8 cellular contexts compared by ENCODE assay signal in genomic region chr11:106077609-106078517, GRCh38. TPM values are rescaled to one million over a fixed set of nuclear protein-coding genes. Genes with fewer than 3 reads are reported as not detected.
DNase-seq lines count a peak whose midpoint lies in the region; ATAC-seq and TF ChIP-seq lines count a peak whose summit lies in the region.

TSS of gene AASDHPPT (plus strand) at chr11:106077662. CDS start at chr11:106077711, 49 bp downstream.

- ATAC-seq in GM18498 (IDR thresholded peaks at IDR 0.05; ENCODE audit: unreplicated experiment) = peak; percentile 21
- ATAC-seq in HG02840 (IDR thresholded peaks at IDR 0.05; ENCODE audit: low FRiP score, unreplicated experiment) = peak; percentile 27
- peak; percentile 25 for ATAC-seq in Right ventricle myocardium inferior

- H3K27me3 ChIP-seq in BE2C = no peaks in the 10 kb centered on the region
- no peaks in the 10 kb centered on the region for H3K27me3 ChIP-seq in osteoblast (ENCODE audit: insufficient read depth, low read length)

- H3K4me3 Mint-ChIP-seq in activated T-helper 1 cell treated with anti-CD3 and anti-CD28 coated beads, Interleukin-12 subunit alpha, Interleukin-12 subunit beta, Interleukin-2, Interleukin-4 antibody, amounts not matched to agents 30 ng/mL and 10 ng/mL and 1 ng/mL, durations not matched to agents 14 hours and 24 hours and 36 hours = peak within 1 kb of the TSS; percentile 96

- H3K4me1 ChIP-seq in BE2C (no peaks in the 10 kb centered on the region), osteoblast (ENCODE audit: insufficient read depth, low read length) (peaks cover 15% of the 10 kb centered on the region)

- DNase-seq in BE2C = peak; percentile 37
- DNase-seq in NCI-H187 treated with DMSO at 0.1 percent for 48 hours (lab: John Stamatoyannopoulos, UW) = peak; percentile 18
- DNase-seq in activated T-helper 1 cell treated with anti-CD3 and anti-CD28 coated beads, Interleukin-12 subunit alpha, Interleukin-12 subunit beta, Interleukin-2, Interleukin-4 antibody, amounts not matched to agents 30 ng/mL and 10 ng/mL and 1 ng/mL, durations not matched to agents 14 hours and 24 hours and 36 hours (ENCODE audit: low spot score) = no peak
- no peak for DNase-seq in Right ventricle myocardium inferior (ENCODE audit: missing footprints)
- DNase-seq in osteoblast (ENCODE audit: insufficient read length, low spot score, missing footprints) = peak; percentile 18
- no peak for DNase-seq in NCI-H226

- H3K79me2 ChIP-seq in osteoblast (ENCODE audit: insufficient read depth, low read length) = peaks cover 50% of the 10 kb centered on the region

- H3K4me3 ChIP-seq in BE2C (ENCODE audit: low read depth, low read length) (peak within 1 kb of the TSS; percentile 87), osteoblast (ENCODE audit: insufficient read depth, low read length) (peak within 1 kb of the TSS; percentile 98)

- no peaks in the 10 kb centered on the region for H3K9me3 Mint-ChIP-seq in activated T-helper 1 cell treated with anti-CD3 and anti-CD28 coated beads, Interleukin-12 subunit alpha, Interleukin-12 subunit beta, Interleukin-2, Interleukin-4 antibody, amounts not matched to agents 30 ng/mL and 10 ng/mL and 1 ng/mL, durations not matched to agents 14 hours and 24 hours and 36 hours

- H3K27ac Mint-ChIP-seq in activated T-helper 1 cell treated with anti-CD3 and anti-CD28 coated beads, Interleukin-12 subunit alpha, Interleukin-12 subunit beta, Interleukin-2, Interleukin-4 antibody, amounts not matched to agents 30 ng/mL and 10 ng/mL and 1 ng/mL, durations not matched to agents 14 hours and 24 hours and 36 hours = peak within 1 kb of the TSS; percentile 95

- peaks cover 27% of the 10 kb centered on the region for H3K36me3 Mint-ChIP-seq in activated T-helper 1 cell treated with anti-CD3 and anti-CD28 coated beads, Interleukin-12 subunit alpha, Interleukin-12 subunit beta, Interleukin-2, Interleukin-4 antibody, amounts not matched to agents 30 ng/mL and 10 ng/mL and 1 ng/mL, durations not matched to agents 14 hours and 24 hours and 36 hours (ENCODE audit: low read depth)

- intact Hi-C loops in activated T-helper 1 cell treated with anti-CD3 and anti-CD28 coated beads, Interleukin-12 subunit alpha, Interleukin-12 subunit beta, Interleukin-2, Interleukin-4 antibody, amounts not matched to agents 30 ng/mL and 10 ng/mL and 1 ng/mL, durations not matched to agents 14 hours and 24 hours and 36 hours (cut with micrococcal nuclease) = loop anchor here (1.0 to 10.0 kb wide), 7 partner anchors 9 to 1847 kb away; partner anchors contain the start of genes CWF19L2, MSANTD4 and RAB39A
- intact Hi-C loops in Right ventricle myocardium inferior (cut with DNase I) = loop anchor here (1.0 kb wide), 1 partner anchor 56 kb away; the partner anchor contains the start of gene MSANTD4

- TF ChIP-seq CTCF in BE2C (IDR thresholded peaks at IDR 0.05; ENCODE audit: low read depth, low read length) (no peak), osteoblast (IDR thresholded peaks at IDR 0.05; ENCODE audit: extremely low read depth, low read depth, low read length) (no peak)

- peak within 1 kb of the TSS; percentile 100 for H2AFZ ChIP-seq in osteoblast (ENCODE audit: low read length)

- H3K36me3 ChIP-seq in BE2C (peaks cover 30% of the 10 kb centered on the region), osteoblast (ENCODE audit: insufficient read depth, low read length) (peaks cover 21% of the 10 kb centered on the region)

- H3K27me3 Mint-ChIP-seq in activated T-helper 1 cell treated with anti-CD3 and anti-CD28 coated beads, Interleukin-12 subunit alpha, Interleukin-12 subunit beta, Interleukin-2, Interleukin-4 antibody, amounts not matched to agents 30 ng/mL and 10 ng/mL and 1 ng/mL, durations not matched to agents 14 hours and 24 hours and 36 hours (ENCODE audit: insufficient read depth) = no peaks in the 10 kb centered on the region

- H3K4me2 ChIP-seq in osteoblast (ENCODE audit: insufficient read depth, low read length) = peak within 1 kb of the TSS; percentile 97

- H3K27ac ChIP-seq in osteoblast (ENCODE audit: low read depth, low read length) = peak within 1 kb of the TSS; percentile 96

- no peaks in the 10 kb centered on the region for H4K20me1 ChIP-seq in osteoblast (ENCODE audit: insufficient read depth, low read length)

- H3K4me1 Mint-ChIP-seq in activated T-helper 1 cell treated with anti-CD3 and anti-CD28 coated beads, Interleukin-12 subunit alpha, Interleukin-12 subunit beta, Interleukin-2, Interleukin-4 antibody, amounts not matched to agents 30 ng/mL and 10 ng/mL and 1 ng/mL, durations not matched to agents 14 hours and 24 hours and 36 hours (ENCODE audit: low read depth) = peaks cover 64% of the 10 kb centered on the region

- H3K9me3 ChIP-seq in BE2C (no peaks in the 10 kb centered on the region), osteoblast (ENCODE audit: low read depth, low read length) (no peaks in the 10 kb centered on the region)

RNA-seq across cellular contexts. Expression of gene AASDHPPT, which starts in this region (rescaled TPM):
- 81.6 TPM for polyA plus RNA-seq in BE2C (2012; ENCODE audit: insufficient read depth, insufficient read length, low read depth)
- 49.0 and 53.6 TPM in 2 replicates for total RNA-seq in activated T-helper 1 cell treated with anti-CD3 and anti-CD28 coated beads, Interleukin-12 subunit alpha, Interleukin-12 subunit beta, Interleukin-2, Interleukin-4 antibody, amounts not matched to agents 30 ng/mL and 10 ng/mL and 1 ng/mL, durations not matched to agents 14 hours and 24 hours and 36 hours
- total RNA-seq in Right ventricle myocardium inferior = 35.0 TPM
- 40.7 and 41.6 TPM in 2 replicates for total RNA-seq in osteoblast

Comparison
In these comparisons a context has a peak if more than half of its experiments do, and no peak if none do; other contexts are left out.
1. DNase-seq: peak in BE2C (single experiment), NCI-H187 treated with DMSO at 0.1 percent for 48 hours (single experiment) and osteoblast (single experiment); none in activated T-helper 1 cell treated with anti-CD3 and anti-CD28 coated beads, Interleukin-12 subunit alpha, Interleukin-12 subunit beta, Interleukin-2, Interleukin-4 antibody, amounts not matched to agents 30 ng/mL and 10 ng/mL and 1 ng/mL, durations not matched to agents 14 hours and 24 hours and 36 hours (single experiment), Right ventricle myocardium inferior (single experiment) and NCI-H226 (single experiment).
2. Peak in every context shown above with its lines, with median percentiles within 50 percentile points of each other: ATAC-seq.